9 cellular contexts compared by ENCODE assay signal in the genomic region with DNA sequence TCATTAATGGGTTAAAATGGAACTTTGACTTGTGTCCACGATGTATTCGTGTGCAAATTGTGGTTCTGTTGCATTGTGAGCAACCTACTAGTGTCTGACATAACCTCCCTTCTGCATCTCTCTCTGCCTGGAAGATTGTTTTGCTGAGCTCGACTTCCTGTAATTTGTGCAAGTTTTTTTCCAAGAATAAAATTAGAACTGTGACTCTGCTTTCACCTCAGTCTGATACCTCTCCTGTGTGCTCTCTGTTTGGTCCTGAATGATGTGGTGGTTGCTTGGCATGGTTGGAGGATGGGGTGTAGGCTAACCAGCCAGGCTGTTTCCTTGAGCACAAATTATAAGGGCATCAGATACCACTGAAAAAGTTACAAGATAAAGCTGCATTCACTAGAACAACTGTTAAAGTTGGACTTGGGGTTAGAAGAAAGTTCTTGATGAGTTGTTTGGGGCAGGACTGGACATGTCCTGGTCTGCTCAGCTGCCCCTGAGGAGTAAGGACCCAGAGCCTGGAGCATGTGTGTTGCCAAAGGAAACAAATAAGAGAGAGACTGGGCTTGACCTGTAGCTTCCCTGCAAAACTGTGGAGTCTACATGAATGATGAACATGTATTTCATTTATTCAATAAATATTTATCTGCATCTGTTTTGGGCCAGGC. TPM values are rescaled to one million over a fixed set of nuclear protein-coding genes. Genes with fewer than 3 reads are reported as not detected.
DNase-seq lines count a peak whose midpoint lies in the region; ATAC-seq and TF ChIP-seq lines count a peak whose summit lies in the region.
"Had no signal": no experiment of that assay in that cellular context is flagged by ENCODE, and none has a peak within 500 bp of the region (broad histone marks: within the 10 kb centered on the region; RNA-seq: fewer than 3 reads in every experiment).

No MANE protein-coding gene starts in this region.

- no peaks in the 10 kb centered on the region for H3K27me3 Mint-ChIP-seq in activated naive CD8-positive, alpha-beta T cell treated with anti-CD3 and anti-CD28 coated beads for 36 hours
- H3K27me3 Mint-ChIP-seq in memory B cell = no peaks in the 10 kb centered on the region

- no peaks in the 10 kb centered on the region for H3K9me3 Mint-ChIP-seq in activated naive CD8-positive, alpha-beta T cell treated with anti-CD3 and anti-CD28 coated beads for 36 hours
- H3K9me3 Mint-ChIP-seq in memory B cell = no peaks in the 10 kb centered on the region

- H3K4me3 ChIP-seq in AG10803 (ENCODE audit: low read length) = no peak overlapping the region

- peaks cover 47% of the 10 kb centered on the region for H3K4me1 Mint-ChIP-seq in activated naive CD8-positive, alpha-beta T cell treated with anti-CD3 and anti-CD28 coated beads for 36 hours
- peaks cover 26% of the 10 kb centered on the region for H3K4me1 Mint-ChIP-seq in memory B cell

- DNase-seq in AG10803 (ENCODE audit: low read depth) = peak; percentile 28
- DNase-seq in HT1080 (ENCODE audit: low read depth) = peak; percentile 55
- no peak for DNase-seq in activated naive CD8-positive, alpha-beta T cell treated with anti-CD3 and anti-CD28 coated beads for 36 hours
- no peak for DNase-seq in memory B cell (ENCODE audit: low spot score in 2 of 2)
- DNase-seq in GM13977 (ENCODE audit: low spot score) = no peak
- DNase-seq: activated effector memory CD4-positive, alpha-beta T cell treated with Interleukin-2 at 50 U/mL for 16 hours had no signal

- in situ Hi-C loops in GM13977 (cut with MboI; ENCODE audit: low pct_unique_long_range_greater_than_20kb, low sequenced_read_pairs, unreplicated experiment) = no loop called here

- peak overlapping the region; percentile 50 for H3K4me3 Mint-ChIP-seq in activated naive CD8-positive, alpha-beta T cell treated with anti-CD3 and anti-CD28 coated beads for 36 hours
- peak overlapping the region; percentile 72 for H3K4me3 Mint-ChIP-seq in memory B cell

- H3K27ac Mint-ChIP-seq in activated naive CD8-positive, alpha-beta T cell treated with anti-CD3 and anti-CD28 coated beads for 36 hours = peak overlapping the region; percentile 28
- H3K27ac Mint-ChIP-seq in memory B cell = peak overlapping the region; percentile 88

- TF ChIP-seq CTCF in AG10803 (conservative IDR thresholded peaks at IDR 0.05; ENCODE audit: low read length) = no peak
- no peak for TF ChIP-seq CTCF in GM13977 (IDR thresholded peaks at IDR 0.05; ENCODE audit: extremely low read depth, insufficient read depth, missing control alignments)

- no peak for ATAC-seq in memory B cell (ENCODE audit: low read depth)
- no peak for ATAC-seq in HG03175 (IDR thresholded peaks at IDR 0.05; ENCODE audit: unreplicated experiment)
- no peak for ATAC-seq in GM19467 (IDR thresholded peaks at IDR 0.05; ENCODE audit: unreplicated experiment)
- ATAC-seq in GM21423 (IDR thresholded peaks at IDR 0.05; ENCODE audit: unreplicated experiment) = no peak

- peaks cover 1% of the 10 kb centered on the region for H3K36me3 Mint-ChIP-seq in activated naive CD8-positive, alpha-beta T cell treated with anti-CD3 and anti-CD28 coated beads for 36 hours
- no peaks in the 10 kb centered on the region for H3K36me3 Mint-ChIP-seq in memory B cell

RNA-seq across cellular contexts. Expression of a gene that starts 1.9 kb away (rescaled TPM):
- 83.0 and 100 TPM in 2 replicates for total RNA-seq in HT1080 (2014; rRNA removed; shearing (Covaris generic))
- polyA plus RNA-seq in HT1080 (2015; cell fraction: cytosol; rRNA removed) = 77.8 and 81.4 TPM in 2 replicates
- 27.7 and 28.1 TPM in 2 replicates for polyA plus RNA-seq in HT1080 (2015; cell fraction: nucleus; rRNA removed)
- total RNA-seq in activated naive CD8-positive, alpha-beta T cell treated with anti-CD3 and anti-CD28 coated beads for 36 hours = 10 to 100 TPM; 49.0 to 50.5 TPM

Comparison
In these comparisons a context has a peak if more than half of its experiments do, and no peak if none do; other contexts are left out.
1. DNase-seq: peak in AG10803 (single experiment) and HT1080 (single experiment); none in activated naive CD8-positive, alpha-beta T cell treated with anti-CD3 and anti-CD28 coated beads for 36 hours (single experiment), memory B cell (0 of 2) and GM13977 (single experiment).